In the genomic region with DNA sequence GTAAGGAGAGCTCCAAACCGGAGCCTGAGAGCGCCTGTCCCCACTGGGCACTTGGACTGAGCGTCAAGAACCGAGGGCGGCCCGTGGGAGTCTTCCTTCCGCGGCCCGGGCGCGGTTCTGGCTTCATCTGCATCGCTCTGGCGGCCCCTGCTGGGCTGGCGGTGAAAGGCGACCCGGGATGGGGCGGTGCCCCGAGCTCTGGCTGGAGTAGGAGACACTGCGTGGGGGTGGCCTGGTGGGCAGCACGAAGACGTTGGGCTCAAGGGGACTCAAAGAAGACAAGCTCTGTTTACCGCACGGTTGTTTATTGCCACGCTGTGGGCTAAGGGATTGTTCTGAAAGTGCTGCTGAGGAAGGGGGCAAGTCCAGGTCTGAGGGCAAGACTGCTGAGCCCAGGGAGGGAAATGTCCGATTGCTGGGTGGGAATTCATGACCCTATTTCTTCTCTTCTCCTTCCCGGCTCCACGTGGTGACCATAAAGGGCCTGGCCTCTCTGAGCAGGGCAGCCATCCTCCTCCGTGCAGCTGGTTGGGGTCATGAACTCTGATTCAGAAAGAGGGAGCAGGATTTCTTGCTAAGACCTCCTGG, we compare ENCODE assay signal across 8 cellular contexts. TPM values are rescaled to one million over a fixed set of nuclear protein-coding genes. Genes with fewer than 3 reads are reported as not detected.
DNase-seq lines count a peak whose midpoint lies in the region; ATAC-seq and TF ChIP-seq lines count a peak whose summit lies in the region.

No MANE protein-coding gene starts in this region.

- 4% methylated on average over 26 of the region's 28 CpGs for WGBS in mesenchymal stem cell

- H3K27me3 Mint-ChIP-seq in activated CD8-positive, alpha-beta T cell treated with anti-CD3 and anti-CD28 coated beads, Interleukin-2, amount 10 ng/mL, durations not matched to agents 7 days and 5 days (ENCODE audit: low read depth) = peaks cover 18% of the 10 kb centered on the region

- peaks cover 21% of the 10 kb centered on the region for H3K4me1 Mint-ChIP-seq in activated CD8-positive, alpha-beta T cell treated with anti-CD3 and anti-CD28 coated beads, Interleukin-2, amount 10 ng/mL, durations not matched to agents 7 days and 5 days (ENCODE audit: low read depth)

- H3K9me3 ChIP-seq in mesenchymal stem cell (ENCODE audit: control insufficient read depth, low read length) = no peaks in the 10 kb centered on the region

- H3K18ac ChIP-seq in mesenchymal stem cell (ENCODE audit: low read depth in 1 of 2, low read length in 2 of 2) = peak overlapping the region; percentile 15 to 87

- H3K23ac ChIP-seq in mesenchymal stem cell (ENCODE audit: low read length in 2 of 2) = no peak overlapping the region

- H3K14ac ChIP-seq in mesenchymal stem cell (ENCODE audit: low read length in 2 of 2) = peak overlapping the region in 1 of 2 experiments; percentile 29

- peak overlapping the region; percentile 27 to 75 for H2BK12ac ChIP-seq in mesenchymal stem cell (ENCODE audit: low read length in 2 of 2)

- peak; percentile 100 for ATAC-seq in activated CD8-positive, alpha-beta T cell treated with anti-CD3 and anti-CD28 coated beads, Interleukin-2, amount 10 ng/mL, durations not matched to agents 7 days and 5 days

- peak overlapping the region; percentile 23 for H3K4me3 Mint-ChIP-seq in activated CD8-positive, alpha-beta T cell treated with anti-CD3 and anti-CD28 coated beads, Interleukin-2, amount 10 ng/mL, durations not matched to agents 7 days and 5 days

- H3K4ac ChIP-seq in mesenchymal stem cell (ENCODE audit: low read depth in 1 of 2, low read length in 2 of 2) = peak overlapping the region; percentile 73 to 81

- peak overlapping the region; percentile 51 for H3K27ac Mint-ChIP-seq in activated CD8-positive, alpha-beta T cell treated with anti-CD3 and anti-CD28 coated beads, Interleukin-2, amount 10 ng/mL, durations not matched to agents 7 days and 5 days

- peak overlapping the region; percentile 19 for H2BK5ac ChIP-seq in mesenchymal stem cell (ENCODE audit: low read depth, low read length, poor library complexity, severe bottlenecking)

- H3K4me3 ChIP-seq in mesenchymal stem cell (ENCODE audit: insufficient read depth in 1 of 2, low read depth in 1 of 2, low read length in 2 of 2) = peak overlapping the region in 1 of 2 experiments; percentile 57

- peak overlapping the region; percentile 17 for H3K4me2 ChIP-seq in mesenchymal stem cell (ENCODE audit: low read length, poor library complexity, severe bottlenecking)

- H2BK15ac ChIP-seq in mesenchymal stem cell (ENCODE audit: low read depth, poor library complexity, severe bottlenecking) = no peak overlapping the region

- no peaks in the 10 kb centered on the region for H3K9me3 Mint-ChIP-seq in activated CD8-positive, alpha-beta T cell treated with anti-CD3 and anti-CD28 coated beads, Interleukin-2, amount 10 ng/mL, durations not matched to agents 7 days and 5 days (ENCODE audit: insufficient read depth)

- peak overlapping the region; percentile 86 for H4K8ac ChIP-seq in mesenchymal stem cell (ENCODE audit: low read length)

- H3K36me3 ChIP-seq in mesenchymal stem cell (ENCODE audit: control insufficient read depth in 1 of 2, insufficient read depth in 2 of 2, low read depth in 1 of 2, low read length in 2 of 2) = no peaks in the 10 kb centered on the region

- H2AK5ac ChIP-seq in mesenchymal stem cell (ENCODE audit: low read length, severe bottlenecking) = no peak overlapping the region

- H3K4me1 ChIP-seq in mesenchymal stem cell (ENCODE audit: control insufficient read depth, insufficient read depth, low read depth, low read length) = peaks cover 4% of the 10 kb centered on the region

- peak overlapping the region; percentile 26 for H3K27ac ChIP-seq in mesenchymal stem cell (ENCODE audit: low read length, poor library complexity, severe bottlenecking)

- no peaks in the 10 kb centered on the region for H3K36me3 Mint-ChIP-seq in activated CD8-positive, alpha-beta T cell treated with anti-CD3 and anti-CD28 coated beads, Interleukin-2, amount 10 ng/mL, durations not matched to agents 7 days and 5 days (ENCODE audit: low read depth)

- no peaks in the 10 kb centered on the region for H3K79me1 ChIP-seq in mesenchymal stem cell (replicated peaks; ENCODE audit: low read length, poor library complexity, severe bottlenecking)

- peak overlapping the region; percentile 86 for H3K9ac ChIP-seq in mesenchymal stem cell (ENCODE audit: low read length)

- H3K27me3 ChIP-seq in mesenchymal stem cell (ENCODE audit: control insufficient read depth in 1 of 2, insufficient read depth in 1 of 2, low read length in 2 of 2) = no peaks in the 10 kb centered on the region

- CTCF ChIA-PET in HEK293T (lab: Yijun Ruan, JAX) = interaction anchor here (0.5 to 4.4 kb wide), 25 partner anchors 9 to 1905 kb away, joined by 3 to 36 read pairs (median 4); no protein-coding TSS in a partner anchor
- CTCF ChIA-PET in activated CD8-positive, alpha-beta T cell treated with anti-CD3 and anti-CD28 coated beads, Interleukin-2, amount 10 ng/mL, durations not matched to agents 7 days and 5 days (lab: Charles Lee) = interaction anchor here (0.5 to 13.5 kb wide), 67 partner anchors 9 to 298 kb away, joined by 3 to 408 read pairs (median 6); partner anchors contain the start of genes PLAU and ZSWIM8

- peak overlapping the region; percentile 87 for H4K91ac ChIP-seq in mesenchymal stem cell (ENCODE audit: low read length)

- H2AFZ ChIP-seq in mesenchymal stem cell (ENCODE audit: low read depth, low read length) = peak overlapping the region; percentile 85

- peak overlapping the region; percentile 77 for H2BK120ac ChIP-seq in mesenchymal stem cell (ENCODE audit: low read depth, low read length)

- DNase-seq in ELR (ENCODE audit: low read depth) = peak; percentile 81
- DNase-seq in HEK293T (ENCODE audit: extremely low spot score) = peak; percentile 84
- peak; percentile 67 for DNase-seq in NCI-H460 (ENCODE audit: extremely low read depth, low read depth)
- DNase-seq in activated CD8-positive, alpha-beta T cell treated with anti-CD3 and anti-CD28 coated beads, Interleukin-2, amount 10 ng/mL, durations not matched to agents 7 days and 5 days = peak; percentile 89
- peak; percentile 78 for DNase-seq in effector CD4-positive, alpha-beta T cell
- DNase-seq in mesenchymal stem cell = peak; percentile 74
- DNase-seq in stimulated activated CD8-positive, alpha-beta memory T cell treated with anti-CD3 and anti-CD28 coated beads, Interleukin-12 subunit alpha, Interleukin-12 subunit beta, amount 100 ng/mL, for 24 hours (ENCODE audit: extremely low read depth) = peak; percentile 55
- DNase-seq in SHP77 treated with DMSO at 0.1 percent for 48 hours (lab: John Stamatoyannopoulos, UW) = no peak

- POLR2A ChIA-PET in HEK293T (lab: Yijun Ruan, JAX) = interaction anchor here (0.8 to 2.1 kb wide), 3 partner anchors 16 to 54 kb away, joined by 3 to 10 read pairs (median 3); no protein-coding TSS in a partner anchor
- POLR2A ChIA-PET in activated CD8-positive, alpha-beta T cell treated with anti-CD3 and anti-CD28 coated beads, Interleukin-2, amount 10 ng/mL, durations not matched to agents 7 days and 5 days (lab: Charles Lee) = interaction anchor here (0.6 to 1.7 kb wide), 4 partner anchors 16 to 90 kb away, joined by 3 to 6 read pairs (median 3); no protein-coding TSS in a partner anchor

TF ChIP-seq in HEK293T, 16 proteins besides CTCF, POLR2A, EP300 and RAD21:
- no peak for TF ChIP-seq PKNOX1 (IDR thresholded peaks at IDR 0.05)
- TF ChIP-seq SUZ12 (IDR thresholded peaks at IDR 0.05) = no peak
- TF ChIP-seq NFRKB (IDR thresholded peaks at IDR 0.05) = no peak
- TF ChIP-seq ARNT (IDR thresholded peaks at IDR 0.05) = no peak
- TF ChIP-seq ZNF384 (IDR thresholded peaks at IDR 0.05) = no peak
- TF ChIP-seq TARDBP (IDR thresholded peaks at IDR 0.05) = no peak
- no peak for TF ChIP-seq FOXK2 (IDR thresholded peaks at IDR 0.05)
- TF ChIP-seq ELF4 (IDR thresholded peaks at IDR 0.05) = no peak
- no peak for TF ChIP-seq SP1 (IDR thresholded peaks at IDR 0.05)
- TF ChIP-seq CTBP1 (IDR thresholded peaks at IDR 0.05; ENCODE audit: borderline replicate concordance) = no peak
- TF ChIP-seq FOXM1 (IDR thresholded peaks at IDR 0.05; ENCODE audit: borderline replicate concordance) = no peak
- no peak for TF ChIP-seq LEF1 (IDR thresholded peaks at IDR 0.05; ENCODE audit: borderline replicate concordance)
- TF ChIP-seq FOXA1 (IDR thresholded peaks at IDR 0.05) = no peak
- TF ChIP-seq L3MBTL2 (conservative IDR thresholded peaks at IDR 0.05) = no peak
- no peak for TF ChIP-seq HDGF (IDR thresholded peaks at IDR 0.05; ENCODE audit: borderline replicate concordance)
- no peak for TF ChIP-seq BHLHE40 (IDR thresholded peaks at IDR 0.05; ENCODE audit: borderline replicate concordance)
TF ChIP-seq in HEK293T: peak in this region for 0.

RNA-seq across cellular contexts. Expression of gene PLAU, which starts 29.8 kb away (rescaled TPM):
- 9.5 and 10.3 TPM in 2 replicates for total RNA-seq in NCI-H460 (2014; rRNA removed; shearing (Covaris generic))
- polyA plus RNA-seq in NCI-H460 (2014; cell fraction: nucleus; rRNA removed) = 27.0 and 39.9 TPM in 2 replicates
- total RNA-seq in activated CD8-positive, alpha-beta T cell treated with anti-CD3 and anti-CD28 coated beads, Interleukin-2, amount 10 ng/mL, durations not matched to agents 7 days and 5 days = 1 to 10 TPM; 1.1 to 1.6 TPM
- 1,126 TPM for polyA plus RNA-seq in mesenchymal stem cell (2013, experiment 1 of 2)
- polyA plus RNA-seq in mesenchymal stem cell (2013, experiment 2 of 2) = 1,146 TPM

RNA-seq across cellular contexts. Expression of gene VCL, which starts 57.2 kb away (rescaled TPM):
- 73.9 and 75.7 TPM in 2 replicates for total RNA-seq in NCI-H460 (2014; rRNA removed; shearing (Covaris generic))
- polyA plus RNA-seq in NCI-H460 (2014; cell fraction: nucleus; rRNA removed) = 72.8 and 103 TPM in 2 replicates
- total RNA-seq in activated CD8-positive, alpha-beta T cell treated with anti-CD3 and anti-CD28 coated beads, Interleukin-2, amount 10 ng/mL, durations not matched to agents 7 days and 5 days = 10 to 100 TPM; 31.2 to 33.2 TPM
- 216 TPM for polyA plus RNA-seq in mesenchymal stem cell (2013, experiment 1 of 2)
- 211 TPM for polyA plus RNA-seq in mesenchymal stem cell (2013, experiment 2 of 2)
